ENCODE assay signal across 8 cellular contexts in genomic region chr17:49851387-49852291, GRCh38. TPM values are rescaled to one million over a fixed set of nuclear protein-coding genes. Genes with fewer than 3 reads are reported as not detected.
DNase-seq lines count a peak whose midpoint lies in the region; ATAC-seq, FAIRE-seq and TF ChIP-seq lines count a peak whose summit lies in the region.

No MANE protein-coding gene starts in this region.

- H2AFZ ChIP-seq in PC-9 = peak overlapping the region; percentile 69

- H3K36me3 ChIP-seq in PC-9 (ENCODE audit: low read depth) = no peaks in the 10 kb centered on the region

- WGBS in A549 (ENCODE audit: missing lambda C conversion rate) = 9% methylated on average over 45 of the region's 55 CpGs

- H3K4me2 ChIP-seq in A549 (peak overlapping the region; percentile 89), PC-9 (peak overlapping the region; percentile 77)

- no peaks in the 10 kb centered on the region for H4K20me1 ChIP-seq in PC-9 (ENCODE audit: insufficient read depth)

- POLR2A ChIA-PET in A549 (lab: Yijun Ruan, JAX) = interaction anchor here (0.9 to 1.3 kb wide), 2 partner anchors 63 to 143 kb away, joined by 3 read pairs; partner anchors contain the start of gene SLC35B1
- POLR2A ChIA-PET in PC-9 (lab: Charles Lee; ENCODE audit: unreplicated experiment) = no interaction called here

- H3K9me3 ChIP-seq in A549 = no peaks in the 10 kb centered on the region
- H3K9me3 ChIP-seq in PC-9 (ENCODE audit: insufficient read depth, low read depth) = no peaks in the 10 kb centered on the region

- H3K27ac Mint-ChIP-seq in neural crest cell (ENCODE audit: unreplicated experiment) = no peak overlapping the region
- peak overlapping the region; percentile 76 for H3K27ac Mint-ChIP-seq in stimulated activated naive CD8-positive, alpha-beta T cell treated with anti-CD3 and anti-CD28 coated beads, Interleukin-15, Interleukin-2, amounts not matched to agents 100 ng/mL and 50 ng/mL, for 24 hours

- H3K4me1 Mint-ChIP-seq in neural crest cell = peaks cover 5% of the 10 kb centered on the region
- H3K4me1 Mint-ChIP-seq in stimulated activated naive CD8-positive, alpha-beta T cell treated with anti-CD3 and anti-CD28 coated beads, Interleukin-15, Interleukin-2, amounts not matched to agents 100 ng/mL and 50 ng/mL, for 24 hours (ENCODE audit: low read depth) = peaks cover 16% of the 10 kb centered on the region

- CTCF ChIA-PET in A549 (lab: Yijun Ruan, JAX) = interaction anchor here (0.5 to 34.2 kb wide), 62 partner anchors 8 to 327 kb away, joined by 3 to 1602 read pairs (median 4); partner anchors contain the start of genes DLX3, DLX4, NXPH3 and SLC35B1
- CTCF ChIA-PET in PC-9 (lab: Charles Lee) = interaction anchor here (0.6 kb wide), 1 partner anchor 457 kb away, joined by 4 read pairs; no protein-coding TSS in a partner anchor

- intact Hi-C loops in PC-9 (cut with micrococcal nuclease; ENCODE audit: unreplicated experiment) = loop anchor here (2.0 to 5.0 kb wide), 2 partner anchors 144 to 283 kb away; partner anchors contain the start of gene SLC35B1

- 0 out of 2 replicates have a peak, but pooled peaks cover 2% of the 10 kb centered on the region for H3F3A ChIP-seq in PC-9 (ENCODE audit: insufficient read depth, low read depth)

- peak overlapping the region; percentile 79 to 91 for H3K27ac ChIP-seq in A549
- no peak overlapping the region for H3K27ac ChIP-seq in PC-9

- H3K79me2 ChIP-seq in PC-9 (ENCODE audit: low read depth) = no peaks in the 10 kb centered on the region

- peak; percentile 18 for FAIRE-seq in A549 (lab: Jason Lieb, UNC)

- H3K4me3 ChIP-seq in A549 (peak overlapping the region; percentile 72), PC-9 (peak overlapping the region; percentile 56; the same call in 1 of the 2 replicates), fibroblast of villous mesenchyme (ENCODE audit: low read depth, low read length) (peak overlapping the region; percentile 69)

- peaks cover 3% of the 10 kb centered on the region; the same call in 1 of the 3 replicates for H3K4me1 ChIP-seq in A549
- H3K4me1 ChIP-seq in PC-9 (replicated peaks; ENCODE audit: insufficient read depth) = peaks cover 5% of the 10 kb centered on the region

- no peaks in the 10 kb centered on the region for H3K9me3 Mint-ChIP-seq in neural crest cell
- H3K9me3 Mint-ChIP-seq in stimulated activated naive CD8-positive, alpha-beta T cell treated with anti-CD3 and anti-CD28 coated beads, Interleukin-15, Interleukin-2, amounts not matched to agents 100 ng/mL and 50 ng/mL, for 24 hours = no peaks in the 10 kb centered on the region

- H3K36me3 Mint-ChIP-seq in neural crest cell (ENCODE audit: low read depth) = no peaks in the 10 kb centered on the region
- H3K36me3 Mint-ChIP-seq in stimulated activated naive CD8-positive, alpha-beta T cell treated with anti-CD3 and anti-CD28 coated beads, Interleukin-15, Interleukin-2, amounts not matched to agents 100 ng/mL and 50 ng/mL, for 24 hours (ENCODE audit: low read depth) = no peaks in the 10 kb centered on the region

- H3K9me2 ChIP-seq in PC-9 (ENCODE audit: insufficient read depth) = no peaks in the 10 kb centered on the region

- TF ChIP-seq RAD21 in A549 (conservative IDR thresholded peaks at IDR 0.05 in 1 of 2, IDR thresholded peaks at IDR 0.05 in 1 of 2) = peak; percentile 84 to 89

- peak; percentile 72 to 88 for ATAC-seq in A549
- peak; percentile 19 for ATAC-seq in GM21360 (IDR thresholded peaks at IDR 0.05; ENCODE audit: unreplicated experiment)
- no peak for ATAC-seq in HG02840 (IDR thresholded peaks at IDR 0.05; ENCODE audit: low FRiP score, unreplicated experiment)

- TF ChIP-seq POLR2A in A549 (IDR thresholded peaks at IDR 0.05; ENCODE audit: low read length) = no peak

- TF ChIP-seq CTCF in A549 (IDR thresholded peaks at IDR 0.05) (peak; percentile 90), PC-9 (conservative IDR thresholded peaks at IDR 0.05) (peak; percentile 74), fibroblast of villous mesenchyme (IDR thresholded peaks at IDR 0.05; ENCODE audit: insufficient read depth, low read depth, low read length) (peak; percentile 71), neural crest cell (conservative IDR thresholded peaks at IDR 0.05) (peak; percentile 76)

- no peak for TF ChIP-seq EP300 in A549 (IDR thresholded peaks at IDR 0.05)

- no TSS peak for BruUV-seq in PC-9 (replicated peaks; lab: Mats Ljungman, UMichigan)

- H3K4me3 Mint-ChIP-seq in neural crest cell = peak overlapping the region; percentile 81
- peak overlapping the region; percentile 82 for H3K4me3 Mint-ChIP-seq in stimulated activated naive CD8-positive, alpha-beta T cell treated with anti-CD3 and anti-CD28 coated beads, Interleukin-15, Interleukin-2, amounts not matched to agents 100 ng/mL and 50 ng/mL, for 24 hours

- peaks cover 50% of the 10 kb centered on the region for H3K27me3 ChIP-seq in PC-9 (ENCODE audit: insufficient read depth, low read depth)

- peaks cover 68% of the 10 kb centered on the region for H3K27me3 Mint-ChIP-seq in neural crest cell (ENCODE audit: low read depth)
- peaks cover 3% of the 10 kb centered on the region for H3K27me3 Mint-ChIP-seq in stimulated activated naive CD8-positive, alpha-beta T cell treated with anti-CD3 and anti-CD28 coated beads, Interleukin-15, Interleukin-2, amounts not matched to agents 100 ng/mL and 50 ng/mL, for 24 hours

- peak; percentile 66 to 73 for DNase-seq in A549 (ENCODE audit: low read depth in 1 of 2, low spot score in 1 of 2)
- DNase-seq in PC-9 = peak in 1 of 2 experiments; percentile 66
- DNase-seq in activated T-helper 1 cell treated with anti-CD3 and anti-CD28 coated beads, Interleukin-2, amount 50 U/mL, for 16 hours (ENCODE audit: low read depth in 1 of 2, low spot score in 1 of 2) = peak; percentile 50 to 52
- peak; percentile 64 for DNase-seq in fibroblast of villous mesenchyme (ENCODE audit: low read depth)
- DNase-seq in neural crest cell (ENCODE audit: low read depth, low spot score) = peak; percentile 80

TF ChIP-seq in A549, 52 proteins besides CTCF, POLR2A, EP300 and RAD21:
- no peak for TF ChIP-seq HES2 (IDR thresholded peaks at IDR 0.05)
- TF ChIP-seq RNF2 (IDR thresholded peaks at IDR 0.05; ENCODE audit: borderline replicate concordance, low read depth) = no peak
- TF ChIP-seq SMC3 (IDR thresholded peaks at IDR 0.05) = peak; percentile 86
- TF ChIP-seq MYC (IDR thresholded peaks at IDR 0.05; ENCODE audit: borderline replicate concordance, low read length) = peak; percentile 40; the same call in 1 of the 2 replicates
- 0 out of 2 replicates have a peak, but pooled peaks have one; percentile 45 for TF ChIP-seq CHD4 (IDR thresholded peaks at IDR 0.05; ENCODE audit: borderline replicate concordance)
- no peak for TF ChIP-seq PBX3 (IDR thresholded peaks at IDR 0.05)
- peak; percentile 65 for TF ChIP-seq KDM1A (IDR thresholded peaks at IDR 0.05; ENCODE audit: low read depth)
- TF ChIP-seq JUNB (IDR thresholded peaks at IDR 0.05) = no peak
- TF ChIP-seq HEYL (CRISPR knock-in tag; IDR thresholded peaks at IDR 0.05) = no peak
- TF ChIP-seq MAX (IDR thresholded peaks at IDR 0.05) = peak; percentile 78
- no peak for TF ChIP-seq NPAS2 (CRISPR knock-in tag; IDR thresholded peaks at IDR 0.05; ENCODE audit: borderline replicate concordance)
TF ChIP-seq in A549: peak in this region for 5.

RNA-seq across cellular contexts. Expression of gene TAC4, which starts 3.8 kb away (rescaled TPM):
- polyA plus RNA-seq in A549 (2011; rRNA removed) (not detected in 2 replicates), A549 (2017; fragmentation: RNase III; extraction: RNeasy Plus Mini Kit Qiagen cat#74134 plus additional on column Dnase treatment) (not detected in 3 replicates)
- polyA plus RNA-seq in A549 (2012; cell fraction: cytosol; rRNA removed) = not detected in 2 replicates
- not detected in 2 replicates for polyA plus RNA-seq in A549 (2012; cell fraction: nucleus; rRNA removed)
- not detected in 2 replicates for polyA minus RNA-seq in A549 (2011; rRNA and poly(A)+ RNA removed)
- total RNA-seq in PC-9 (2021) (not detected in 2 replicates), fibroblast of villous mesenchyme (not detected in 2 replicates), neural crest cell (not detected in 2 replicates)
